ENCODE assay signal across 1 cellular context in genomic region chr14:58981840-58982239, GRCh38.
A peak's percentile ranks its signal among the peaks of the same experiment; 100 is the strongest.
TF ChIP-seq lines count a peak whose summit lies in the region.

No MANE protein-coding gene starts in this region.

TF ChIP-seq in HEK293, 187 proteins besides CTCF, POLR2A, EP300 and RAD21 (continued from another document):
- TF ChIP-seq, protein P1, sequence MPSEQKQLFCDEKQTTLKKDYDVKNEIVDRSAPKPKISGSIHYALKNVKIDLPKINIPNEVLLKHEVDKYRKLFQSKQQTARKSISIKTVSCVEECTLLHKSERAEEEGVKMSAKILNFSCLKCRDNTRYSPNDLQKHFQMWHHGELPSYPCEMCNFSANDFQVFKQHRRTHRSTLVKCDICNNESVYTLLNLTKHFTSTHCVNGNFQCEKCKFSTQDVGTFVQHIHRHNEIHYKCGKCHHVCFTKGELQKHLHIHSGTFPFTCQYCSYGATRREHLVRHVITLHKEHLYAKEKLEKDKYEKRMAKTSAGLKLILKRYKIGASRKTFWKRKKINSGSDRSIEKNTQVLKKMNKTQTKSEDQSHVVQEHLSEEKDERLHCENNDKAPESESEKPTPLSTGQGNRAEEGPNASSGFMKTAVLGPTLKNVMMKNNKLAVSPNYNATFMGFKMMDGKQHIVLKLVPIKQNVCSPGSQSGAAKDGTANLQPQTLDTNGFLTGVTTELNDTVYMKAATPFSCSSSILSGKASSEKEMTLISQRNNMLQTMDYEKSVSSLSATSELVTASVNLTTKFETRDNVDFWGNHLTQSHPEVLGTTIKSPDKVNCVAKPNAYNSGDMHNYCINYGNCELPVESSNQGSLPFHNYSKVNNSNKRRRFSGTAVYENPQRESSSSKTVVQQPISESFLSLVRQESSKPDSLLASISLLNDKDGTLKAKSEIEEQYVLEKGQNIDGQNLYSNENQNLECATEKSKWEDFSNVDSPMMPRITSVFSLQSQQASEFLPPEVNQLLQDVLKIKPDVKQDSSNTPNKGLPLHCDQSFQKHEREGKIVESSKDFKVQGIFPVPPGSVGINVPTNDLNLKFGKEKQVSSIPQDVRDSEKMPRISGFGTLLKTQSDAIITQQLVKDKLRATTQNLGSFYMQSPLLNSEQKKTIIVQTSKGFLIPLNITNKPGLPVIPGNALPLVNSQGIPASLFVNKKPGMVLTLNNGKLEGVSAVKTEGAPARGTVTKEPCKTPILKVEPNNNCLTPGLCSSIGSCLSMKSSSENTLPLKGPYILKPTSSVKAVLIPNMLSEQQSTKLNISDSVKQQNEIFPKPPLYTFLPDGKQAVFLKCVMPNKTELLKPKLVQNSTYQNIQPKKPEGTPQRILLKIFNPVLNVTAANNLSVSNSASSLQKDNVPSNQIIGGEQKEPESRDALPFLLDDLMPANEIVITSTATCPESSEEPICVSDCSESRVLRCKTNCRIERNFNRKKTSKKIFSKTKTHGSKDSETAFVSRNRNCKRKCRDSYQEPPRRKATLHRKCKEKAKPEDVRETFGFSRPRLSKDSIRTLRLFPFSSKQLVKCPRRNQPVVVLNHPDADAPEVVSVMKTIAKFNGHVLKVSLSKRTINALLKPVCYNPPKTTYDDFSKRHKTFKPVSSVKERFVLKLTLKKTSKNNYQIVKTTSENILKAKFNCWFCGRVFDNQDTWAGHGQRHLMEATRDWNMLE (tag by site-specific recombination; conservative IDR thresholded peaks at IDR 0.05; ENCODE audit: low read depth): peak; percentile 66; the same call in 1 of the 2 replicates
- no peak for TF ChIP-seq ZNF10 (tag by site-specific recombination; IDR thresholded peaks at IDR 0.05)
- TF ChIP-seq ZNF629 (tag by site-specific recombination; IDR thresholded peaks at IDR 0.05): no peak
- TF ChIP-seq, protein P2, sequence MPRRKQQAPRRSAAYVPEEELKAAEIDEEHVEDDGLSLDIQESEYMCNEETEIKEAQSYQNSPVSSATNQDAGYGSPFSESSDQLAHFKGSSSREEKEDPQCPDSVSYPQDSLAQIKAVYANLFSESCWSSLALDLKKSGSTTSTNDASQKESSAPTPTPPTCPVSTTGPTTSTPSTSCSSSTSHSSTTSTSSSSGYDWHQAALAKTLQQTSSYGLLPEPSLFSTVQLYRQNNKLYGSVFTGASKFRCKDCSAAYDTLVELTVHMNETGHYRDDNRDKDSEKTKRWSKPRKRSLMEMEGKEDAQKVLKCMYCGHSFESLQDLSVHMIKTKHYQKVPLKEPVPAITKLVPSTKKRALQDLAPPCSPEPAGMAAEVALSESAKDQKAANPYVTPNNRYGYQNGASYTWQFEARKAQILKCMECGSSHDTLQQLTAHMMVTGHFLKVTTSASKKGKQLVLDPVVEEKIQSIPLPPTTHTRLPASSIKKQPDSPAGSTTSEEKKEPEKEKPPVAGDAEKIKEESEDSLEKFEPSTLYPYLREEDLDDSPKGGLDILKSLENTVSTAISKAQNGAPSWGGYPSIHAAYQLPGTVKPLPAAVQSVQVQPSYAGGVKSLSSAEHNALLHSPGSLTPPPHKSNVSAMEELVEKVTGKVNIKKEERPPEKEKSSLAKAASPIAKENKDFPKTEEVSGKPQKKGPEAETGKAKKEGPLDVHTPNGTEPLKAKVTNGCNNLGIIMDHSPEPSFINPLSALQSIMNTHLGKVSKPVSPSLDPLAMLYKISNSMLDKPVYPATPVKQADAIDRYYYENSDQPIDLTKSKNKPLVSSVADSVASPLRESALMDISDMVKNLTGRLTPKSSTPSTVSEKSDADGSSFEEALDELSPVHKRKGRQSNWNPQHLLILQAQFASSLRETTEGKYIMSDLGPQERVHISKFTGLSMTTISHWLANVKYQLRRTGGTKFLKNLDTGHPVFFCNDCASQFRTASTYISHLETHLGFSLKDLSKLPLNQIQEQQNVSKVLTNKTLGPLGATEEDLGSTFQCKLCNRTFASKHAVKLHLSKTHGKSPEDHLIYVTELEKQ (tag by site-specific recombination; IDR thresholded peaks at IDR 0.05; ENCODE audit: borderline replicate concordance): no peak
- peak; percentile 53 for TF ChIP-seq ZNF555 (tag by site-specific recombination; conservative IDR thresholded peaks at IDR 0.05)
- TF ChIP-seq ZNF623 (tag by site-specific recombination; IDR thresholded peaks at IDR 0.05): peak; percentile 54
- TF ChIP-seq PRDM10 (tag by site-specific recombination; IDR thresholded peaks at IDR 0.05): no peak
- no peak for TF ChIP-seq ZNF488 (tag by site-specific recombination; IDR thresholded peaks at IDR 0.05)
- TF ChIP-seq ZNF747 (tag by site-specific recombination; IDR thresholded peaks at IDR 0.05): no peak
- 0 out of 2 replicates have a peak, but pooled peaks have one; percentile 20 for TF ChIP-seq ZNF560 (tag by site-specific recombination; IDR thresholded peaks at IDR 0.05; ENCODE audit: borderline replicate concordance)
- TF ChIP-seq AEBP2 (tag by site-specific recombination; IDR thresholded peaks at IDR 0.05; ENCODE audit: borderline replicate concordance): no peak
- TF ChIP-seq ZNF776 (tag by site-specific recombination; IDR thresholded peaks at IDR 0.05; ENCODE audit: borderline replicate concordance): no peak
- no peak for TF ChIP-seq KLF16 (tag by site-specific recombination; IDR thresholded peaks at IDR 0.05)
- peak; percentile 55 for TF ChIP-seq ZXDB (tag by site-specific recombination; IDR thresholded peaks at IDR 0.05)
